In the genomic region with DNA sequence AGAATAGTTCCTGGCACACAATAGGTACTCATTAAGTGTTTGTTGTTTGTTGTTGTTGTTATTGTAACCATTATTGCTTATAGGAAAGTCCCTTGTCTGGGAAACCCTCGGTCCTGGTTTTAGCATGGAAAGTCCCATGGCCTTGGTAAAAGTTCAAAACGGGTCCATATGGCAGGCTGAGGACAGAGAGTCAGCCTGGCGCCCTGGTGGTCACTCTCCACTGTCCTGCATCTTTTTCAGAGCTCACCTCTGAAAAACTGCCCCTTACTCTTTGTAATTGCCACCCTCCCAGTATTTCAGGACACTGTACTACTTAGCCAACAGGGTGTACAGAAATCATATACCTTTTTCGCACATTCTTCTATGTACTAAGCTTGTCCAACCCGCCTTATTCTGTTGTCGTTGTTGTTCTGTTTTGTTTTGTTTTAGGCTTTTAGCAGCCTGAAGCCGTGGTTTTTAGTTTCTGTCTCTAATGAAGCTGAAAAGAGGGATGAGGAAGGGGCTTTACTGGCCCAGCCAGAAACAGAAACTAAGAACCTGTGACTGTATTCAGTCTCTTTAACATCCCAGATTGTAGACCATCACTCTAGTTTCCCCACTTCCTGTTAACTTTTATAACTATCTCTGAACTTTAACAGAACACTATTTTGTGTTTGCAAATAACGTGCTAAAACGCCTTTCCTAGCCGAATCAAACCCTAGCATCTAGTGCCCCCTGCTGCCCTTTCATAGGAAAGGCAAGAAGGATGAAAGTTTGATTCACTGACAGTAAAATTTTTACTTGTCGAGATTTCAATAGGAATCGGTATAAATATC, we compare ENCODE assay signal across 8 cellular contexts. TPM values are rescaled to one million over a fixed set of nuclear protein-coding genes. Genes with fewer than 3 reads are reported as not detected.
DNase-seq lines count a peak whose midpoint lies in the region; ATAC-seq, FAIRE-seq and TF ChIP-seq lines count a peak whose summit lies in the region.

No MANE protein-coding gene starts in this region.

- no peak for TF ChIP-seq POLR2A in A549 (IDR thresholded peaks at IDR 0.05; ENCODE audit: low read length)

- peak; percentile 86 for TF ChIP-seq CTCF in A549 (IDR thresholded peaks at IDR 0.05)

- 13% methylated on average over 12 of the region's 12 CpGs for WGBS in A549 (ENCODE audit: missing lambda C conversion rate)
- WGBS in ectodermal cell, 2 experiments, result 31 to 38% methylated on average over 9 to 12 of the region's 12 CpGs

- DNase-seq in A549 (ENCODE audit: low read depth in 1 of 2, low spot score in 1 of 2) (peak; percentile 49 to 69), NCI-H446 treated with DMSO at 0.1 percent for 48 hours (lab: John Stamatoyannopoulos, UW) (peak; percentile 36), lung microvascular endothelial cell (ENCODE audit: low read depth in 2 of 2) (peak; percentile 83 to 88)
- peak; percentile 30 to 32 for DNase-seq in activated CD4-positive, alpha-beta T cell treated with anti-CD3 and anti-CD28 coated beads for 24 hours (ENCODE audit: low read depth in 2 of 2)
- DNase-seq in stimulated activated CD8-positive, alpha-beta memory T cell treated with anti-CD3 and anti-CD28 coated beads, Interleukin-4, amount 100 ng/mL, for 1 hour (ENCODE audit: low read depth in 2 of 2, low spot score in 1 of 2), result peak; percentile 18 to 45

- ATAC-seq in A549 (peak; percentile 41 to 60; a peak in 4 of 6 replicates), GM18498 (IDR thresholded peaks at IDR 0.05; ENCODE audit: unreplicated experiment) (peak; percentile 45), HG03135 (IDR thresholded peaks at IDR 0.05; ENCODE audit: unreplicated experiment) (peak; percentile 40)

- FAIRE-seq in A549 (lab: Jason Lieb, UNC), result no peak

- POLR2A ChIA-PET in A549 (lab: Yijun Ruan, JAX), result no interaction called here

- peak; percentile 90 to 94 for TF ChIP-seq RAD21 in A549 (conservative IDR thresholded peaks at IDR 0.05 in 1 of 2, IDR thresholded peaks at IDR 0.05 in 1 of 2)

- CTCF ChIA-PET in A549 (lab: Yijun Ruan, JAX), result interaction anchor here (0.5 to 5.2 kb wide), 21 partner anchors 11 to 487 kb away, joined by 3 to 86 read pairs (median 3); partner anchors contain the start of gene EFHC1

- H3K27ac ChIP-seq in A549 (peak overlapping the region; percentile 54 to 95; a peak in 4 of 6 replicates), ectodermal cell (ENCODE audit: insufficient read depth, low read depth, low read length, poor library complexity, severe bottlenecking) (no peak overlapping the region)

- peaks cover 11% of the 10 kb centered on the region; the same call in 1 of the 3 replicates for H3K4me1 ChIP-seq in A549
- peaks cover 19% of the 10 kb centered on the region for H3K4me1 ChIP-seq in ectodermal cell (ENCODE audit: control insufficient read depth, insufficient read depth, low read length)

- no peaks in the 10 kb centered on the region for H3K27me3 ChIP-seq in ectodermal cell (ENCODE audit: control insufficient read depth, insufficient read depth, low read length, poor library complexity, severe bottlenecking)

- no peak for TF ChIP-seq EP300 in A549 (IDR thresholded peaks at IDR 0.05)

- H3K9me3 ChIP-seq in A549 (no peaks in the 10 kb centered on the region), ectodermal cell (ENCODE audit: control insufficient read depth, low read length) (no peaks in the 10 kb centered on the region)

- peaks cover 12% of the 10 kb centered on the region for H3K36me3 ChIP-seq in ectodermal cell (ENCODE audit: control insufficient read depth, insufficient read depth, low read length)

- H3K4me3 ChIP-seq in A549 (peak overlapping the region; percentile 57), ectodermal cell (ENCODE audit: insufficient read depth, low read depth, low read length) (peak overlapping the region; percentile 63)

- H3K4me2 ChIP-seq in A549, result peak overlapping the region; percentile 78

TF ChIP-seq in A549, 52 proteins besides CTCF, POLR2A, EP300 and RAD21:
- no peak for TF ChIP-seq CBX8 (IDR thresholded peaks at IDR 0.05)
- TF ChIP-seq SMC3 (IDR thresholded peaks at IDR 0.05), result peak; percentile 86

RNA-seq across cellular contexts. Expression of gene TMEM14A, which starts 7.6 kb away (rescaled TPM):
- polyA plus RNA-seq in A549 (2011; rRNA removed) (40.5 and 63.8 TPM in 2 replicates), A549 (2017; fragmentation: RNase III; extraction: RNeasy Plus Mini Kit Qiagen cat#74134 plus additional on column Dnase treatment) (49.8 to 53.4 TPM (median 52.7 TPM) in 3 replicates)
- 33.7 and 36.0 TPM in 2 replicates for polyA plus RNA-seq in A549 (2012; cell fraction: cytosol; rRNA removed)
- 11.0 and 25.6 TPM in 2 replicates for polyA plus RNA-seq in A549 (2012; cell fraction: nucleus; rRNA removed)
- polyA minus RNA-seq in A549 (2011; rRNA and poly(A)+ RNA removed), result 8.2 and 9.2 TPM in 2 replicates
- polyA plus RNA-seq in ectodermal cell (2013, experiment 1 of 4), result 25.6 TPM
- 26.8 TPM for polyA plus RNA-seq in ectodermal cell (2013, experiment 2 of 4)
- 26.6 TPM for polyA plus RNA-seq in ectodermal cell (2013, experiment 3 of 4)
- 29.3 TPM for polyA plus RNA-seq in ectodermal cell (2013, experiment 4 of 4)
- total RNA-seq in lung microvascular endothelial cell, result 6.2 and 15.5 TPM in 2 replicates

Comparison
In these comparisons a context has a peak if more than half of its experiments do, and no peak if none do; other contexts are left out.
1. DNase-seq: peak in every context shown above with its lines; median percentile 86 in lung microvascular endothelial cell; 59 in A549; 36 in NCI-H446 treated with DMSO at 0.1 percent for 48 hours; 32 in stimulated activated CD8-positive, alpha-beta memory T cell treated with anti-CD3 and anti-CD28 coated beads, Interleukin-4, amount 100 ng/mL, for 1 hour; 31 in activated CD4-positive, alpha-beta T cell treated with anti-CD3 and anti-CD28 coated beads for 24 hours.